Comparison of ENCODE assay signal across 10 cellular contexts in the genomic region with DNA sequence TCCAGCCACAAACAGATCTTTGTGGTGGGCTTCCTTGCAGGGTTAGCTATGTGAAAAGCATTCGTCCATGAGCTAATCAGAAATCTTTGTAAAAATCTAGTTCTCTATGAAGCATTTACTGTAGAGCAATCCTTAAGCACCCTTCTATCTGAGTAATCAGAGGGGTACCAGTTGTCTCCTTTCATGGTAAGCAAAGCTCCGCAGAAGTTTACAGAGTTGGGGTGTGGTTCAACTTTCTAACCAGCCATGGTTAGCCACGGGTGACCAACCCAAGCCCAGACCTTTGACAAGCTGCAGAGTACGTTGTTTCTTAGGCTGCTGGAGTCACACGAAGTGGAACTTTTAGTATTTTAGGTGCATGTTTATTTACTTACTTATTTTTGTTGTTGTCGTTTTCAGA.
A peak's percentile ranks its signal among the peaks of the same experiment; 100 is the strongest.
DNase-seq lines count a peak whose midpoint lies in the region; ATAC-seq and TF ChIP-seq lines count a peak whose summit lies in the region.
"Had no signal": no experiment of that assay in that cellular context is flagged by ENCODE, and none has a peak within 500 bp of the region (broad histone marks: within the 10 kb centered on the region; RNA-seq: fewer than 3 reads in every experiment).

No MANE protein-coding gene starts in this region.

- CTCF ChIA-PET in Calu3 (lab: Charles Lee) = interaction anchor here (0.5 kb wide), 1 partner anchor 300 kb away, joined by 7 read pairs; no protein-coding TSS in a partner anchor

- BruUV-seq in Calu3 (replicated peaks; lab: Mats Ljungman, UMichigan) = no TSS peak

- peaks cover 46% of the 10 kb centered on the region for H3K36me3 Mint-ChIP-seq in Calu3 (ENCODE audit: insufficient read depth, unreplicated experiment)
- peaks cover 76% of the 10 kb centered on the region for H3K36me3 Mint-ChIP-seq in nephron progenitor cell (ENCODE audit: low read depth)

- H3K27ac Mint-ChIP-seq in Calu3 (ENCODE audit: unreplicated experiment) (peak overlapping the region; percentile 77), nephron progenitor cell (no peak overlapping the region)

- H3K9me3 Mint-ChIP-seq in Calu3 (ENCODE audit: low read depth, unreplicated experiment) (no peaks in the 10 kb centered on the region), nephron progenitor cell (no peaks in the 10 kb centered on the region)

- H3K4me3 Mint-ChIP-seq in Calu3 (ENCODE audit: low read depth, unreplicated experiment) = no peak overlapping the region
- H3K4me3 Mint-ChIP-seq in nephron progenitor cell = no peak overlapping the region

- ATAC-seq in GM21390 (IDR thresholded peaks at IDR 0.05; ENCODE audit: unreplicated experiment) = peak; percentile 22
- ATAC-seq in HG03354 (IDR thresholded peaks at IDR 0.05; ENCODE audit: poor library complexity, severe bottlenecking, unreplicated experiment) = peak; percentile 57
- peak; percentile 22 for ATAC-seq in esophagus mucosa

- TF ChIP-seq CTCF in Calu3 (IDR thresholded peaks at IDR 0.05; ENCODE audit: unreplicated experiment) (no peak), nephron progenitor cell (IDR thresholded peaks at IDR 0.05) (no peak)

- H3K27me3 Mint-ChIP-seq in Calu3 (ENCODE audit: unreplicated experiment) (no peaks in the 10 kb centered on the region), nephron progenitor cell (ENCODE audit: low read depth, poor library complexity) (no peaks in the 10 kb centered on the region)

- DNase-seq in Calu3 (no peak), nephron progenitor cell (no peak), A172 (ENCODE audit: low spot score) (no peak), C1 segment of cervical spinal cord (lab: John Stamatoyannopoulos, UW) (no peak)
- no peak for DNase-seq in stimulated activated CD8-positive, alpha-beta memory T cell treated with anti-CD3 and anti-CD28 coated beads, Interleukin-4, amount 100 ng/mL, for 48 hours
- DNase-seq: COR-L47, NCI-H510A treated with DMSO at 0.1 percent for 48 hours had no signal

- intact Hi-C loops in Calu3 (cut with micrococcal nuclease; ENCODE audit: unreplicated experiment) = no loop called here

- peaks cover 19% of the 10 kb centered on the region for H3K4me1 Mint-ChIP-seq in Calu3 (ENCODE audit: low read depth, unreplicated experiment)
- peaks cover 41% of the 10 kb centered on the region for H3K4me1 Mint-ChIP-seq in nephron progenitor cell
